In the genomic region with DNA sequence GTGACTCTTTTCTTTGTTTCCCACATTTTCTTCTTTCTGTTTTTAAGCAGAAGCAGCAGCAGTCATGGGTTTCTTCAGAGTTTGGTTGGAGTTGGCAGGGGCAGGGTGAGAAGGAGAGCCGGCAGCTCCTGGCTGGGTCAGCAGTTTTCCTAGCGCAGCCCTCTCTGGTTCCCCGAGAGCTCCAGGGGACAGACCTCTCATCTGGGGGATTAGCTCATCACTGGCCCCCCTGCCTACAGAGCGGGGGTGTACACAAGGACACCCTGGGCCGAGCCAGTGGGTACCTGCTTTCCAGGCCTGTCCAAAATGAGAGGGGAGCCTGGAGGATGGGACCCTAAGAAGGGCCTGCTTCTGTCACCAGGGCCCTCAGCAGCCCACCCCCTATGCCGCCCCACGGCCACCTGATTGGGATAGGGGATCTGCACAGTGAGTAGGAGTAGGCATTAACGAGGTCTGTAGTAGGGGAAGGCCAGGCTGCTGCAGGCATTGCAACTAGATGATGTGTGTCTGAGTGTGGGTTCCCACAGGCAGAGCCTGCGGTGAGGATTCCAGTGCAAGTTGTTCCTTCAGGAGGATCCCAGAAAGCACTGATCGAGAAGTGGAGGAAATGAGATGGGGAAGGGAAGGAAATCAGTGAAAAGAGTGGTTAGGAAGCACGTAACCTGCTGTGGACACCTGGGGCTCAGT, we compare ENCODE assay signal across 14 cellular contexts.
DNase-seq lines count a peak whose midpoint lies in the region; ATAC-seq and TF ChIP-seq lines count a peak whose summit lies in the region.
"Had no signal": no experiment of that assay in that cellular context is flagged by ENCODE, and none has a peak within 500 bp of the region (broad histone marks: within the 10 kb centered on the region; RNA-seq: fewer than 3 reads in every experiment).

No MANE protein-coding gene starts in this region.

- DNase-seq in HFFc6: no peak
- DNase-seq in smooth muscle cell (lab: John Stamatoyannopoulos, UW; ENCODE audit: unreplicated experiment): no peak
- DNase-seq in SW480 (ENCODE audit: low spot score): no peak
- no peak for DNase-seq in CD4-positive, alpha-beta memory T cell
- DNase-seq: activated naive CD4-positive, alpha-beta T cell treated with Interleukin-2 at 50 U/mL for 16 hours; colonic mucosa; DMS153; NCI-H446 had no signal

- CTCF ChIA-PET in CD4-positive, alpha-beta memory T cell (lab: Charles Lee; ENCODE audit: partially characterized antibody): no interaction called here

- H3K79me2 ChIP-seq in smooth muscle cell (ENCODE audit: low read depth): no peaks in the 10 kb centered on the region

- H3K27ac ChIP-seq in mesodermal cell (ENCODE audit: low read depth, low read length, severe bottlenecking): peak overlapping the region; percentile 97
- peak overlapping the region; percentile 86 for H3K27ac ChIP-seq in smooth muscle cell (ENCODE audit: low read depth)
- no peak overlapping the region for H3K27ac ChIP-seq in CD4-positive, alpha-beta memory T cell (ENCODE audit: low read depth, low read length)
- H3K27ac ChIP-seq: colonic mucosa, VCaP had no signal

- peak overlapping the region; percentile 65 for H3K4me2 ChIP-seq in smooth muscle cell

- peaks cover 24% of the 10 kb centered on the region for H3F3A ChIP-seq in smooth muscle cell (ENCODE audit: low read depth)

- H3K36me3 ChIP-seq in endocrine pancreas (ENCODE audit: control insufficient read depth, insufficient read depth, low read length) (no peaks in the 10 kb centered on the region), mesodermal cell (ENCODE audit: control insufficient read depth, insufficient read depth, low read length) (peaks cover 60% of the 10 kb centered on the region), smooth muscle cell (ENCODE audit: low read depth) (no peaks in the 10 kb centered on the region)
- no peaks in the 10 kb centered on the region for H3K36me3 ChIP-seq in CD4-positive, alpha-beta memory T cell (ENCODE audit: insufficient read depth, low read length)
- H3K36me3 ChIP-seq: colonic mucosa had no signal

- peaks cover 91% of the 10 kb centered on the region for H4K20me1 ChIP-seq in smooth muscle cell (ENCODE audit: low read depth)

- ATAC-seq in HG03342 (IDR thresholded peaks at IDR 0.05; ENCODE audit: unreplicated experiment) (no peak), GM18498 (IDR thresholded peaks at IDR 0.05; ENCODE audit: unreplicated experiment) (no peak)
- ATAC-seq: natural killer cell treated with Interleukin-12 subunit alpha and Interleukin-12 subunit beta and Interleukin-15 and Interleukin-18, amount 100 ng/mL, for 72 hours had no signal

- H3K9ac ChIP-seq in endocrine pancreas (ENCODE audit: control insufficient read depth, insufficient read depth, low read length): peak overlapping the region; percentile 68
- H3K9ac ChIP-seq in smooth muscle cell (ENCODE audit: low read depth): peak overlapping the region; percentile 53

- H3K4me1 Mint-ChIP-seq in HFFc6 (ENCODE audit: low read depth): peaks cover 34% of the 10 kb centered on the region
- H3K4me1 Mint-ChIP-seq in CD4-positive, alpha-beta memory T cell: peaks cover 0 to 5% (median 3%) of the 10 kb centered on the region in 4 donors

- WGBS in mesodermal cell (ENCODE audit: insufficient coverage in 2 of 2), 2 experiments: 88 to 93% methylated on average over 6 to 9 of the region's 11 CpGs
- 45% methylated on average over 11 of the region's 11 CpGs for WGBS in smooth muscle cell (ENCODE audit: low lambda C conversion rate)

- peaks cover 3% of the 10 kb centered on the region for H3K4me1 ChIP-seq in endocrine pancreas (ENCODE audit: control insufficient read depth, insufficient read depth, low read length)
- H3K4me1 ChIP-seq in mesodermal cell (ENCODE audit: control insufficient read depth, insufficient read depth, low read length, poor library complexity, severe bottlenecking): peaks cover 48% of the 10 kb centered on the region
- peaks cover 50% of the 10 kb centered on the region for H3K4me1 ChIP-seq in smooth muscle cell (ENCODE audit: low read depth)
- no peaks in the 10 kb centered on the region for H3K4me1 ChIP-seq in CD4-positive, alpha-beta memory T cell (ENCODE audit: insufficient read depth, low read length)

- H3K4me3 Mint-ChIP-seq in HFFc6: no peak overlapping the region; the same call in 1 of the 2 replicates
- H3K4me3 Mint-ChIP-seq in CD4-positive, alpha-beta memory T cell: no peak overlapping the region
- H3K4me3 Mint-ChIP-seq: natural killer cell treated with Interleukin-12 subunit alpha and Interleukin-12 subunit beta and Interleukin-15 and Interleukin-18, amount 100 ng/mL, for 72 hours had no signal

- H3K4me3 ChIP-seq in endocrine pancreas (ENCODE audit: control insufficient read depth, insufficient read depth, low read length) (no peak overlapping the region), mesodermal cell (ENCODE audit: extremely low read depth, insufficient read depth, low read length, poor library complexity, severe bottlenecking) (no peak overlapping the region), smooth muscle cell (no peak overlapping the region)
- no peak overlapping the region for H3K4me3 ChIP-seq in CD4-positive, alpha-beta memory T cell (ENCODE audit: low read length in 2 of 2)
- H3K4me3 ChIP-seq: colonic mucosa had no signal

- H3K9me3 ChIP-seq in endocrine pancreas (ENCODE audit: control insufficient read depth, low read length) (no peaks in the 10 kb centered on the region), mesodermal cell (ENCODE audit: control insufficient read depth, low read length) (no peaks in the 10 kb centered on the region), smooth muscle cell (replicated peaks; ENCODE audit: low read depth) (no peaks in the 10 kb centered on the region)
- no peaks in the 10 kb centered on the region for H3K9me3 ChIP-seq in CD4-positive, alpha-beta memory T cell (ENCODE audit: control insufficient read depth in 1 of 2, low read length in 2 of 2)
- H3K9me3 ChIP-seq: colonic mucosa had no signal

- peaks cover 12% of the 10 kb centered on the region; the same call in 1 of the 2 replicates for H3K36me3 Mint-ChIP-seq in HFFc6 (ENCODE audit: low read depth)
- peaks cover 7 to 19% of the 10 kb centered on the region in 2 donors for H3K36me3 Mint-ChIP-seq in CD4-positive, alpha-beta memory T cell
- H3K36me3 Mint-ChIP-seq: natural killer cell treated with Interleukin-12 subunit alpha and Interleukin-12 subunit beta and Interleukin-15 and Interleukin-18, amount 100 ng/mL, for 72 hours had no signal

- intact Hi-C loops in CD4-positive, alpha-beta memory T cell (cut with micrococcal nuclease): no loop called here

- H3K9me3 Mint-ChIP-seq in HFFc6: no peaks in the 10 kb centered on the region
- H3K9me3 Mint-ChIP-seq in CD4-positive, alpha-beta memory T cell: no peaks in the 10 kb centered on the region
- H3K9me3 Mint-ChIP-seq: natural killer cell treated with Interleukin-12 subunit alpha and Interleukin-12 subunit beta and Interleukin-15 and Interleukin-18, amount 100 ng/mL, for 72 hours had no signal

- H3K27me3 ChIP-seq in endocrine pancreas (ENCODE audit: control insufficient read depth, insufficient read depth, low read length) (no peaks in the 10 kb centered on the region), smooth muscle cell (ENCODE audit: low read depth) (no peaks in the 10 kb centered on the region)
- H3K27me3 ChIP-seq in CD4-positive, alpha-beta memory T cell (ENCODE audit: insufficient read depth, low read length): no peaks in the 10 kb centered on the region
- H3K27me3 ChIP-seq: colonic mucosa had no signal

- TF ChIP-seq CTCF in HFFc6 (IDR thresholded peaks at IDR 0.05) (no peak), smooth muscle cell (IDR thresholded peaks at IDR 0.05; ENCODE audit: borderline replicate concordance, insufficient read depth, poor library complexity, severe bottlenecking) (no peak)

- no peak overlapping the region for H2AFZ ChIP-seq in smooth muscle cell (ENCODE audit: low read depth)

- POLR2A ChIA-PET in CD4-positive, alpha-beta memory T cell (lab: Charles Lee; ENCODE audit: partially characterized antibody): no interaction called here

- H3K27ac Mint-ChIP-seq in HFFc6: peak overlapping the region; percentile 16
- peak overlapping the region in 2 of 7 donors; percentile 15 to 35 for H3K27ac Mint-ChIP-seq in CD4-positive, alpha-beta memory T cell
- H3K27ac Mint-ChIP-seq: natural killer cell treated with Interleukin-12 subunit alpha and Interleukin-12 subunit beta and Interleukin-15 and Interleukin-18, amount 100 ng/mL, for 72 hours had no signal

- H3K27me3 Mint-ChIP-seq in HFFc6 (ENCODE audit: insufficient read depth): peaks cover 21% of the 10 kb centered on the region
- no peaks in the 10 kb centered on the region for H3K27me3 Mint-ChIP-seq in CD4-positive, alpha-beta memory T cell
- H3K27me3 Mint-ChIP-seq: natural killer cell treated with Interleukin-12 subunit alpha and Interleukin-12 subunit beta and Interleukin-15 and Interleukin-18, amount 100 ng/mL, for 72 hours had no signal
